1 cellular context compared by ENCODE assay signal in genomic region chr10:79386637-79387465, GRCh38.
TF ChIP-seq lines count a peak whose summit lies in the region.

No MANE protein-coding gene starts in this region.

TF ChIP-seq in IMR-90, 13 proteins besides CTCF, POLR2A, EP300 and RAD21 (continued from another document):
- TF ChIP-seq ELK1 (IDR thresholded peaks at IDR 0.05; ENCODE audit: borderline replicate concordance, low read depth, low read length) (no peak), CEBPB (IDR thresholded peaks at IDR 0.05; ENCODE audit: low read depth, low read length) (no peak)
